9 cellular contexts compared by ENCODE assay signal in genomic region chr2:19868705-19869550, GRCh38. TPM values are rescaled to one million over a fixed set of nuclear protein-coding genes. Genes with fewer than 3 reads are reported as not detected.
DNase-seq lines count a peak whose midpoint lies in the region; ATAC-seq and TF ChIP-seq lines count a peak whose summit lies in the region.
"Had no signal": no experiment of that assay in that cellular context is flagged by ENCODE, and none has a peak within 500 bp of the region (broad histone marks: within the 10 kb centered on the region; RNA-seq: fewer than 3 reads in every experiment).

No MANE protein-coding gene starts in this region.

- 27 to 29% methylated on average over 44 of the region's 51 CpGs for WGBS in mesodermal cell (ENCODE audit: insufficient coverage in 2 of 2), 2 experiments

- no peaks in the 10 kb centered on the region for H3K36me3 ChIP-seq in mesodermal cell (ENCODE audit: control insufficient read depth, insufficient read depth, low read length)

- peak; percentile 56 for DNase-seq in DMS 273 (lab: John Stamatoyannopoulos, UW; ENCODE audit: unreplicated experiment)
- no peak for DNase-seq in DMS 273 treated with DMSO at 0.1 percent for 48 hours (lab: John Stamatoyannopoulos, UW)
- no peak for DNase-seq in coronary artery (ENCODE audit: low spot score)
- DNase-seq in stimulated activated CD8-positive, alpha-beta memory T cell treated with anti-CD3 and anti-CD28 coated beads, Interleukin-4, amount 100 ng/mL, for 24 hours (ENCODE audit: low read depth) = peak; percentile 44
- no peak for DNase-seq in ACHN

- TF ChIP-seq CTCF in coronary artery (IDR thresholded peaks at IDR 0.05) = no peak

- H3K4me3 ChIP-seq in coronary artery (peak overlapping the region; percentile 69), mesodermal cell (ENCODE audit: extremely low read depth, insufficient read depth, low read length, poor library complexity, severe bottlenecking) (peak overlapping the region; percentile 30)

- in situ Hi-C loops in ACHN (cut with HindIII; ENCODE audit: low pct_ligation_motif_present, low pct_unique_long_range_greater_than_20kb, low sequenced_read_pairs) = loop anchor here (25.0 kb wide), 1 partner anchor 507 kb away; the partner anchor contains the start of gene OSR1

- H3K9me3 ChIP-seq in mesodermal cell (ENCODE audit: control insufficient read depth, low read length) = no peaks in the 10 kb centered on the region

- ATAC-seq in HG03108 (IDR thresholded peaks at IDR 0.05; ENCODE audit: unreplicated experiment) = peak; percentile 75
- ATAC-seq in activated CD4-positive, CD25-positive, alpha-beta regulatory T cell treated with anti-CD3 and anti-CD28 coated beads, Interleukin-2, amount 50 U/mL, for 24 hours = peak; percentile 90 to 93

- H3K27ac ChIP-seq in coronary artery (no peak overlapping the region), mesodermal cell (ENCODE audit: low read depth, low read length, severe bottlenecking) (no peak overlapping the region)
- H3K27ac ChIP-seq: 22Rv1 had no signal

- no peaks in the 10 kb centered on the region for H3K4me1 ChIP-seq in mesodermal cell (ENCODE audit: control insufficient read depth, insufficient read depth, low read length, poor library complexity, severe bottlenecking)

RNA-seq across cellular contexts. Expression of gene TTC32, which starts 32.9 kb away (rescaled TPM):
- 10.5 TPM for polyA plus RNA-seq in mesodermal cell (2013, experiment 1 of 2)
- polyA plus RNA-seq in mesodermal cell (2013, experiment 2 of 2) = 9.8 TPM

Comparison
In these comparisons a context has a peak if more than half of its experiments do, and no peak if none do; other contexts are left out.
1. DNase-seq: peak in DMS 273 (single experiment) and stimulated activated CD8-positive, alpha-beta memory T cell treated with anti-CD3 and anti-CD28 coated beads, Interleukin-4, amount 100 ng/mL, for 24 hours (single experiment); none in DMS 273 treated with DMSO at 0.1 percent for 48 hours (single experiment), coronary artery (single experiment) and ACHN (single experiment).